Comparison of ENCODE assay signal across 1 cellular context in genomic region chr6:35500782-35501181, GRCh38.
A peak's percentile ranks its signal among the peaks of the same experiment; 100 is the strongest.
TF ChIP-seq lines count a peak whose summit lies in the region.

No MANE protein-coding gene starts in this region.

TF ChIP-seq in K562, 482 proteins besides CTCF, POLR2A, EP300 and RAD21 (continued from another document):
- TF ChIP-seq ARID4B (CRISPR knock-in tag; IDR thresholded peaks at IDR 0.05) (no peak), CC2D1A (IDR thresholded peaks at IDR 0.05) (no peak), SMARCA4 (IDR thresholded peaks at IDR 0.05) (peak; percentile 54; the same call in 1 of the 2 replicates), BHLHE40 (IDR thresholded peaks at IDR 0.05; ENCODE audit: low read length) (peak; percentile 69), JUND (IDR thresholded peaks at IDR 0.05; ENCODE audit: borderline replicate concordance, low read depth, low read length) (peak; percentile 83), JUND (tag; IDR thresholded peaks at IDR 0.05; ENCODE audit: borderline replicate concordance, low read depth, low read length) (peak; percentile 76; the same call in 1 of the 3 replicates), USF1 (CRISPR knock-in tag; IDR thresholded peaks at IDR 0.05) (peak; percentile 64)
